In genomic region chr19:32339988-32340874, GRCh38 we compare ENCODE assay signal across 8 cellular contexts. TPM values are rescaled to one million over a fixed set of nuclear protein-coding genes. Genes with fewer than 3 reads are reported as not detected.
DNase-seq lines count a peak whose midpoint lies in the region; ATAC-seq and TF ChIP-seq lines count a peak whose summit lies in the region.

No MANE protein-coding gene starts in this region.

- no peaks in the 10 kb centered on the region for H3K36me3 Mint-ChIP-seq in activated T-cell treated with anti-CD3 and anti-CD28 coated beads, Interleukin-2, amount 50 U/mL, for 72 hours (ENCODE audit: insufficient read depth in 2 of 2)

- peaks cover 6% of the 10 kb centered on the region for H3K27me3 ChIP-seq in foreskin keratinocyte
- no peaks in the 10 kb centered on the region for H3K27me3 ChIP-seq in ovary
- no peaks in the 10 kb centered on the region for H3K27me3 ChIP-seq in vagina

- H4K20me1 ChIP-seq in OCI-LY7 (ENCODE audit: insufficient read depth, low read length), result no peaks in the 10 kb centered on the region

- POLR2A ChIA-PET in OCI-LY7 (lab: Charles Lee), result interaction anchor here (0.6 kb wide), 2 partner anchors 232 to 335 kb away, joined by 3 read pairs; partner anchors contain the start of gene ANKRD27

- H3K4me1 Mint-ChIP-seq in activated T-cell treated with anti-CD3 and anti-CD28 coated beads, Interleukin-2, amount 50 U/mL, for 72 hours (ENCODE audit: low read depth), result no peaks in the 10 kb centered on the region

- ATAC-seq in HG02678 (IDR thresholded peaks at IDR 0.05; ENCODE audit: unreplicated experiment) (peak; percentile 61), foreskin keratinocyte (peak; percentile 59), GM18873 (IDR thresholded peaks at IDR 0.05; ENCODE audit: low FRiP score, unreplicated experiment) (no peak)
- peak; percentile 57 to 67 for ATAC-seq in activated T-cell treated with anti-CD3 and anti-CD28 coated beads, Interleukin-2, amount 50 U/mL, for 72 hours (replicated peaks in 1 of 2)

- H3K27me3 Mint-ChIP-seq in activated T-cell treated with anti-CD3 and anti-CD28 coated beads, Interleukin-2, amount 50 U/mL, for 72 hours (ENCODE audit: low read depth), result no peaks in the 10 kb centered on the region

- BruUV-seq in OCI-LY7 (replicated peaks; lab: Mats Ljungman, UMichigan), result no TSS peak

- no peaks in the 10 kb centered on the region for H3K36me3 ChIP-seq in OCI-LY7 (ENCODE audit: insufficient read depth, low read length)
- H3K36me3 ChIP-seq in ovary, result no peaks in the 10 kb centered on the region
- H3K36me3 ChIP-seq in vagina, result no peaks in the 10 kb centered on the region

- intact Hi-C loops in OCI-LY7 (cut with micrococcal nuclease; ENCODE audit: unreplicated experiment) (loop anchor here (5.0 kb wide), 2 partner anchors 232 to 837 kb away; no protein-coding TSS in a partner anchor), ovary (cut with DNase I) (loop anchor here in 1 of 4 donors (10.0 kb wide), 1 partner anchor 225 kb away; no protein-coding TSS in a partner anchor), vagina (cut with DNase I) (no loop called here)

- H3K27ac Mint-ChIP-seq in activated T-cell treated with anti-CD3 and anti-CD28 coated beads, Interleukin-2, amount 50 U/mL, for 72 hours, result no peak overlapping the region

- no peak for TF ChIP-seq POLR2A in ovary (IDR thresholded peaks at IDR 0.05)
- TF ChIP-seq POLR2A in vagina (IDR thresholded peaks at IDR 0.05), result no peak

- H2AFZ ChIP-seq in OCI-LY7 (ENCODE audit: low read length), result no peak overlapping the region

- H3K79me2 ChIP-seq in OCI-LY7 (ENCODE audit: insufficient read depth, low read depth, low read length), result no peaks in the 10 kb centered on the region

- no peak for TF ChIP-seq EP300 in ovary (IDR thresholded peaks at IDR 0.05)

- H3K4me3 ChIP-seq in OCI-LY7 (ENCODE audit: low read depth, low read length, poor library complexity, severe bottlenecking), result no peak overlapping the region
- no peak overlapping the region for H3K4me3 ChIP-seq in ovary
- H3K4me3 ChIP-seq in vagina, result no peak overlapping the region

- DNase-seq in ELF-1 (ENCODE audit: low read depth, low spot score) (peak; percentile 67), OCI-LY7 (ENCODE audit: low spot score) (peak; percentile 44), foreskin keratinocyte (no peak), ovary (peak in 3 of 5 donors; percentile 26 to 46 (median 28)), vagina (ENCODE audit: extremely low spot score in 2 of 2) (no peak)
- peak; percentile 31 to 46 for DNase-seq in activated T-cell treated with anti-CD3 and anti-CD28 coated beads, Interleukin-2, amount 50 U/mL, for 72 hours

- CTCF ChIA-PET in OCI-LY7 (lab: Charles Lee; ENCODE audit: unreplicated experiment), result interaction anchor here (0.6 kb wide), 1 partner anchor 25 kb away, joined by 4 read pairs; no protein-coding TSS in a partner anchor

- H3K9me2 ChIP-seq in OCI-LY7 (ENCODE audit: insufficient read depth, low read length), result no peaks in the 10 kb centered on the region

- H3K4me1 ChIP-seq in OCI-LY7 (ENCODE audit: insufficient read depth, low read length, poor library complexity, severe bottlenecking) (no peaks in the 10 kb centered on the region), foreskin keratinocyte (no peaks in the 10 kb centered on the region), ovary (ENCODE audit: insufficient read depth) (peaks cover 3% of the 10 kb centered on the region), vagina (no peaks in the 10 kb centered on the region)

- no peak overlapping the region for H3K4me2 ChIP-seq in OCI-LY7 (ENCODE audit: low read length)

- TF ChIP-seq CTCF in OCI-LY7 (conservative IDR thresholded peaks at IDR 0.05; ENCODE audit: low read length) (peak; percentile 78), foreskin keratinocyte (conservative IDR thresholded peaks at IDR 0.05) (peak; percentile 57), ovary (IDR thresholded peaks at IDR 0.05) (no peak), vagina (IDR thresholded peaks at IDR 0.05) (peak in 2 of 3 experiments; percentile 23 to 29)

- no peak overlapping the region for H3K27ac ChIP-seq in OCI-LY7 (ENCODE audit: low read depth, low read length, poor library complexity, severe bottlenecking)
- no peak overlapping the region for H3K27ac ChIP-seq in foreskin keratinocyte
- no peak overlapping the region for H3K27ac ChIP-seq in ovary
- no peak overlapping the region for H3K27ac ChIP-seq in vagina

- H3K9me3 ChIP-seq in OCI-LY7 (ENCODE audit: low read length) (no peaks in the 10 kb centered on the region), ovary (no peaks in the 10 kb centered on the region), vagina (no peaks in the 10 kb centered on the region)

- 62 to 69% (median 64%) methylated on average over 17 to 18 of the region's 18 CpGs for WGBS in ovary, 3 donors

- no peaks in the 10 kb centered on the region for H3K9me3 Mint-ChIP-seq in activated T-cell treated with anti-CD3 and anti-CD28 coated beads, Interleukin-2, amount 50 U/mL, for 72 hours

- no peak overlapping the region for H3K4me3 Mint-ChIP-seq in activated T-cell treated with anti-CD3 and anti-CD28 coated beads, Interleukin-2, amount 50 U/mL, for 72 hours

RNA-seq across cellular contexts. Expression of gene ZNF507, which starts 5.2 kb away (rescaled TPM):
- 13.3 and 14.2 TPM in 2 replicates for total RNA-seq in OCI-LY7 (2014; rRNA removed; shearing (Covaris generic))
- 34.4 and 35.0 TPM in 2 replicates for total RNA-seq in OCI-LY7 (2022)
- 10 to 100 TPM; 22.3 to 26.2 TPM for total RNA-seq in activated T-cell treated with anti-CD3 and anti-CD28 coated beads, Interleukin-2, amount 50 U/mL, for 72 hours
- total RNA-seq in foreskin keratinocyte, result 11.2 and 11.4 TPM in 2 replicates
- 1.6 and 1.7 TPM in 2 replicates for polyA plus RNA-seq in foreskin keratinocyte
- total RNA-seq in ovary, result 10 to 100 TPM; 13.2 to 30.5 (median 25.4) TPM
- polyA plus RNA-seq in ovary, result 10 to 100 TPM in 1 of 2 donors, 1 to 10 TPM in 1; 6.4 to 13.6 TPM
- 27.5 TPM for total RNA-seq in vagina

Comparison
In these comparisons a context has a peak if more than half of its experiments do, and no peak if none do; other contexts are left out.
1. DNase-seq: peak in ELF-1 (single experiment), OCI-LY7 (single experiment), activated T-cell treated with anti-CD3 and anti-CD28 coated beads, Interleukin-2, amount 50 U/mL, for 72 hours (2 of 2) and ovary (3 of 5); none in foreskin keratinocyte (0 of 2) and vagina (0 of 2).
2. CTCF ChIP-seq: peak in OCI-LY7 (single experiment), foreskin keratinocyte (single experiment) and vagina (2 of 3); none in ovary (0 of 3).